ENCODE assay signal across 23 cellular contexts in the genomic region with DNA sequence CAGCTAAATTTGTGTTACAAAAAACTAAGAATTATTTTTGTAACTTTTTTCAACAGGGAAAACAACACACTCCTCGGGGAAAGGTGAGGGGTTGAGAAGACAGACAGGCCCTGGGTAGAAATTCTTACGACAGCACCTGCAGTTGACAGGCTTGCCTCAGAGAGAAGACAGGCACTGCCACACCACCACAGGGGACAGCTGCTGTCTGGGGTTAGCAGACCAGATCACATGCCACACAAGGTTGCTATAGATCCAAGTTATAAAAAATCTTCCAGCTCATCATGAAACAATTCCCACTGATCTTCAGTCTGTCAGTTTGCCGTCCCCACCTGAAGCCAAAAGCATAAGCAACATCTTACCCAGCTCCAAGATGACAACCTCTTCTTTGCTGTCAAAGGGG.
"Had no signal": no experiment of that assay in that cellular context is flagged by ENCODE, and none has a peak within 500 bp of the region (broad histone marks: within the 10 kb centered on the region; RNA-seq: fewer than 3 reads in every experiment).

No MANE protein-coding gene starts in this region.

- H3K27me3 ChIP-seq: MG63, SJSA1 had no signal

- ATAC-seq: HepG2, Right ventricle myocardium inferior had no signal

- H3K9me3 ChIP-seq: MG63, SJSA1 had no signal

- H3K36me3 ChIP-seq: MG63, SJSA1 had no signal

- H3K4me3 ChIP-seq: MG63, SJSA1, SK-N-MC had no signal

- H3K4me1 ChIP-seq: SJSA1 had no signal

- DNase-seq: IMR-90, Kasumi-1, KG1, MG63, NCI-H1092, NCI-H1105 treated with DMSO at 0.1 percent for 48 hours, NCI-H1417 treated with DMSO at 0.1 percent for 48 hours, NCI-H146, NCI-H1694 treated with DMSO at 0.1 percent for 48 hours, NCI-H1930, NCI-H2081, NCI-H2107, NCI-H226, NCI-H446, NCI-H510A, NCI-H524 treated with DMSO at 0.1 percent for 48 hours, NCI-H69, NCI-H774, SHP77 treated with DMSO at 0.1 percent for 48 hours had no signal

- H3K27ac ChIP-seq: SJSA1, SK-N-MC had no signal
